1 cellular context compared by ENCODE assay signal in genomic region chr9:133417541-133418461, GRCh38.
A peak's percentile ranks its signal among the peaks of the same experiment; 100 is the strongest.
TF ChIP-seq lines count a peak whose summit lies in the region.

REXO4 (minus strand) TSS chr9:133418010; CDS start chr9:133417844, 166 bp downstream.

TF ChIP-seq in WTC11, 78 proteins besides CTCF, POLR2A, EP300 and RAD21 (continued from another document):
- TF ChIP-seq ZNF425 (CRISPR knock-in tag; conservative IDR thresholded peaks at IDR 0.05), result no peak
- TF ChIP-seq HMGA2 (CRISPR knock-in tag; IDR thresholded peaks at IDR 0.05), result peak; percentile 50
- no peak; the same call in 1 of the 2 replicates for TF ChIP-seq ESRRA (CRISPR knock-in tag; IDR thresholded peaks at IDR 0.05; ENCODE audit: borderline replicate concordance)
- TF ChIP-seq USF1 (CRISPR knock-in tag; IDR thresholded peaks at IDR 0.05), result 0 out of 2 replicates have a peak, but pooled peaks have one; percentile 47
- peak; percentile 67; the same call in 1 of the 2 replicates for TF ChIP-seq TEAD4 (CRISPR knock-in tag; IDR thresholded peaks at IDR 0.05)
- no peak for TF ChIP-seq ZNF263 (CRISPR knock-in tag; IDR thresholded peaks at IDR 0.05; ENCODE audit: low read depth)
- TF ChIP-seq ZNF416 (CRISPR knock-in tag; IDR thresholded peaks at IDR 0.05), result no peak
- TF ChIP-seq MXD4 (CRISPR knock-in tag; IDR thresholded peaks at IDR 0.05; ENCODE audit: borderline replicate concordance), result no peak
- no peak for TF ChIP-seq CDX4 (CRISPR knock-in tag; IDR thresholded peaks at IDR 0.05; ENCODE audit: borderline replicate concordance)
- no peak for TF ChIP-seq ATF6 (CRISPR knock-in tag; IDR thresholded peaks at IDR 0.05)
- peak; percentile 75; the same call in 1 of the 2 replicates for TF ChIP-seq ETV6 (CRISPR knock-in tag; IDR thresholded peaks at IDR 0.05)
- TF ChIP-seq FOXP1 (CRISPR knock-in tag; IDR thresholded peaks at IDR 0.05; ENCODE audit: borderline replicate concordance), result peak; percentile 93
- 0 out of 2 replicates have a peak, but pooled peaks have one; percentile 24 for TF ChIP-seq ZNF317 (CRISPR knock-in tag; IDR thresholded peaks at IDR 0.05; ENCODE audit: borderline replicate concordance, low read depth)
- no peak for TF ChIP-seq ERG (CRISPR knock-in tag; IDR thresholded peaks at IDR 0.05)
- TF ChIP-seq NFE2L1 (CRISPR knock-in tag; IDR thresholded peaks at IDR 0.05), result peak; percentile 64; the same call in 1 of the 2 replicates
- no peak for TF ChIP-seq IRF2 (CRISPR knock-in tag; IDR thresholded peaks at IDR 0.05; ENCODE audit: borderline replicate concordance, low read depth)
- TF ChIP-seq STAT6 (CRISPR knock-in tag; conservative IDR thresholded peaks at IDR 0.05; ENCODE audit: low read depth), result no peak
- TF ChIP-seq NFATC4 (CRISPR knock-in tag; IDR thresholded peaks at IDR 0.05), result no peak
- TF ChIP-seq ZNF671 (CRISPR knock-in tag; IDR thresholded peaks at IDR 0.05), result no peak
- no peak; the same call in 1 of the 2 replicates for TF ChIP-seq EMX1 (CRISPR knock-in tag; IDR thresholded peaks at IDR 0.05)
TF ChIP-seq in WTC11: peak in this region for 25.
